In genomic region chr7:122055072-122055471, GRCh38 we compare ENCODE assay signal across 14 cellular contexts.
A peak's percentile ranks its signal among the peaks of the same experiment; 100 is the strongest.
DNase-seq lines count a peak whose midpoint lies in the region; ATAC-seq and TF ChIP-seq lines count a peak whose summit lies in the region.
"Had no signal": no experiment of that assay in that cellular context is flagged by ENCODE, and none has a peak within 500 bp of the region (broad histone marks: within the 10 kb centered on the region; RNA-seq: fewer than 3 reads in every experiment).

No MANE protein-coding gene starts in this region.

- no peak overlapping the region for H3K4me3 ChIP-seq in epithelial cell of esophagus (ENCODE audit: low read length)
- H3K4me3 ChIP-seq: GM23338, SJCRH30 had no signal

- TF ChIP-seq CTCF in epithelial cell of esophagus (IDR thresholded peaks at IDR 0.05; ENCODE audit: insufficient read depth, low read depth, low read length, missing control alignments), result no peak

- DNase-seq in DMS53 (lab: John Stamatoyannopoulos, UW) (peak; percentile 28), DMS53 treated with DMSO at 0.1 percent for 48 hours (lab: John Stamatoyannopoulos, UW; ENCODE audit: unreplicated experiment) (no peak), HT-29 (ENCODE audit: low spot score) (peak; percentile 15), epithelial cell of esophagus (ENCODE audit: low read depth) (peak; percentile 27), renal cortical epithelial cell (ENCODE audit: low read depth) (peak; percentile 33)
- DNase-seq: DMS79, Kasumi-1, NCI-H187, SJCRH30 had no signal

- ATAC-seq in GM18909 (IDR thresholded peaks at IDR 0.05; ENCODE audit: poor library complexity, unreplicated experiment), result no peak
- no peak for ATAC-seq in GM18873 (IDR thresholded peaks at IDR 0.05; ENCODE audit: low FRiP score, unreplicated experiment)
- ATAC-seq in GM21528 (IDR thresholded peaks at IDR 0.05; ENCODE audit: low FRiP score, unreplicated experiment), result no peak
- ATAC-seq: GM23338, HCT116 had no signal
